18 cellular contexts compared by ENCODE assay signal in genomic region chr1:15958111-15958510, GRCh38. TPM values are rescaled to one million over a fixed set of nuclear protein-coding genes. Genes with fewer than 3 reads are reported as not detected.
DNase-seq lines count a peak whose midpoint lies in the region; ATAC-seq and TF ChIP-seq lines count a peak whose summit lies in the region.
"Had no signal": no experiment of that assay in that cellular context is flagged by ENCODE, and none has a peak within 500 bp of the region (broad histone marks: within the 10 kb centered on the region; RNA-seq: fewer than 3 reads in every experiment).

No MANE protein-coding gene starts in this region.

- POLR2A ChIA-PET in CD8-positive, alpha-beta T cell (lab: Charles Lee), result no interaction called here
- POLR2A ChIA-PET in RWPE1 (lab: Yijun Ruan, JAX; ENCODE audit: low non-redundant PET), result no interaction called here

- no peak overlapping the region for H3K4me3 ChIP-seq in CD8-positive, alpha-beta T cell (ENCODE audit: low read depth, low read length)
- H3K4me3 ChIP-seq: Peyer's patch had no signal

- H3K36me3 Mint-ChIP-seq in CD8-positive, alpha-beta T cell, result peaks cover 41% of the 10 kb centered on the region
- H3K36me3 Mint-ChIP-seq in dendritic cell treated with granulocyte-macrophage colony-stimulating factor and Interleukin-4, amounts not matched to agents 40 ng/mL and 50 ng/mL, for 4 days (ENCODE audit: low read depth), result peaks cover 54% of the 10 kb centered on the region
- H3K36me3 Mint-ChIP-seq in osteocyte (ENCODE audit: unreplicated experiment), result peaks cover 4% of the 10 kb centered on the region

- no peaks in the 10 kb centered on the region for H3K27me3 ChIP-seq in CD8-positive, alpha-beta T cell (ENCODE audit: insufficient read depth, low read length)
- H3K27me3 ChIP-seq: Peyer's patch had no signal

- intact Hi-C loops in CD8-positive, alpha-beta T cell (cut with DNase I, micrococcal nuclease), result no loop called here
- intact Hi-C loops in dendritic cell treated with granulocyte-macrophage colony-stimulating factor and Interleukin-4, amounts not matched to agents 40 ng/mL and 50 ng/mL, for 4 days (cut with micrococcal nuclease), result no loop called here

- DNase-seq in CD8-positive, alpha-beta T cell, result no peak
- DNase-seq in RWPE1 (ENCODE audit: low spot score) (no peak), osteocyte (ENCODE audit: extremely low spot score, unreplicated experiment) (no peak), AG08396 (ENCODE audit: low spot score) (no peak), SHP77 treated with DMSO at 0.1 percent for 48 hours (lab: John Stamatoyannopoulos, UW) (no peak)
- DNase-seq: foreskin melanocyte; NCI-H2029 treated with DMSO at 0.1 percent for 48 hours; nucleus accumbens; stimulated activated naive CD4-positive, alpha-beta T cell; T-helper 2 cell had no signal

- peaks cover 20% of the 10 kb centered on the region for H3K4me1 ChIP-seq in CD8-positive, alpha-beta T cell (ENCODE audit: insufficient read depth, low read length)

- no peaks in the 10 kb centered on the region for H3K9me3 ChIP-seq in CD8-positive, alpha-beta T cell (ENCODE audit: low read length)
- H3K9me3 ChIP-seq: Peyer's patch had no signal

- no peak overlapping the region for H3K4me3 Mint-ChIP-seq in CD8-positive, alpha-beta T cell
- no peak overlapping the region for H3K4me3 Mint-ChIP-seq in dendritic cell treated with granulocyte-macrophage colony-stimulating factor and Interleukin-4, amounts not matched to agents 40 ng/mL and 50 ng/mL, for 4 days
- no peak overlapping the region for H3K4me3 Mint-ChIP-seq in osteocyte (ENCODE audit: unreplicated experiment)

- no peak overlapping the region for H3K27ac ChIP-seq in CD8-positive, alpha-beta T cell (ENCODE audit: low read depth, low read length)
- peak overlapping the region; percentile 61 for H3K27ac ChIP-seq in RWPE1
- H3K27ac ChIP-seq: Peyer's patch had no signal

- H3K4me1 Mint-ChIP-seq in CD8-positive, alpha-beta T cell (ENCODE audit: low read depth), result peaks cover 53% of the 10 kb centered on the region
- peaks cover 64% of the 10 kb centered on the region for H3K4me1 Mint-ChIP-seq in dendritic cell treated with granulocyte-macrophage colony-stimulating factor and Interleukin-4, amounts not matched to agents 40 ng/mL and 50 ng/mL, for 4 days (ENCODE audit: low read depth)
- peaks cover 55% of the 10 kb centered on the region for H3K4me1 Mint-ChIP-seq in osteocyte (ENCODE audit: unreplicated experiment)

- CTCF ChIA-PET in CD8-positive, alpha-beta T cell (lab: Charles Lee), result interaction anchor here (1.9 kb wide), 1 partner anchor 143 kb away, joined by 5 read pairs; no protein-coding TSS in a partner anchor
- CTCF ChIA-PET in RWPE1 (lab: Yijun Ruan, JAX), result no interaction called here

- no peaks in the 10 kb centered on the region for H3K27me3 Mint-ChIP-seq in CD8-positive, alpha-beta T cell (ENCODE audit: low read depth)
- H3K27me3 Mint-ChIP-seq in dendritic cell treated with granulocyte-macrophage colony-stimulating factor and Interleukin-4, amounts not matched to agents 40 ng/mL and 50 ng/mL, for 4 days, result no peaks in the 10 kb centered on the region
- H3K27me3 Mint-ChIP-seq in osteocyte (ENCODE audit: unreplicated experiment), result no peaks in the 10 kb centered on the region

- TF ChIP-seq CTCF in CD8-positive, alpha-beta T cell (IDR thresholded peaks at IDR 0.05), result no peak
- TF ChIP-seq CTCF in RWPE1 (conservative IDR thresholded peaks at IDR 0.05; ENCODE audit: low read depth), result no peak
- no peak for TF ChIP-seq CTCF in osteocyte (IDR thresholded peaks at IDR 0.05)

- H3K9me3 Mint-ChIP-seq in CD8-positive, alpha-beta T cell, result no peaks in the 10 kb centered on the region
- H3K9me3 Mint-ChIP-seq in dendritic cell treated with granulocyte-macrophage colony-stimulating factor and Interleukin-4, amounts not matched to agents 40 ng/mL and 50 ng/mL, for 4 days, result no peaks in the 10 kb centered on the region
- no peaks in the 10 kb centered on the region for H3K9me3 Mint-ChIP-seq in osteocyte (ENCODE audit: unreplicated experiment)

- H3K36me3 ChIP-seq in CD8-positive, alpha-beta T cell (ENCODE audit: insufficient read depth, low read length), result no peaks in the 10 kb centered on the region

- H3K27ac Mint-ChIP-seq in CD8-positive, alpha-beta T cell, result peak overlapping the region; percentile 8
- H3K27ac Mint-ChIP-seq in dendritic cell treated with granulocyte-macrophage colony-stimulating factor and Interleukin-4, amounts not matched to agents 40 ng/mL and 50 ng/mL, for 4 days, result peak overlapping the region; percentile 63
- peak overlapping the region; percentile 73 for H3K27ac Mint-ChIP-seq in osteocyte (ENCODE audit: unreplicated experiment)

- no peak for ATAC-seq in CD8-positive, alpha-beta T cell
- ATAC-seq in HG03432 (IDR thresholded peaks at IDR 0.05; ENCODE audit: unreplicated experiment) (no peak), GM19395 (IDR thresholded peaks at IDR 0.05; ENCODE audit: unreplicated experiment) (no peak)

RNA-seq across cellular contexts. Expression of gene ZBTB17, which starts 17.8 kb away (rescaled TPM):
- 100 to 1,000 TPM; 106 to 115 TPM for total RNA-seq in CD8-positive, alpha-beta T cell
- total RNA-seq in osteocyte, result 34.7 and 37.2 TPM in 2 replicates

RNA-seq across cellular contexts. Expression of gene SRARP, which starts 45.9 kb away (rescaled TPM):
- total RNA-seq in CD8-positive, alpha-beta T cell, result not detected
- not detected in 2 replicates for total RNA-seq in osteocyte
- total RNA-seq: bronchial epithelial cell, HT1080, M059J, mesenteric fat pad, Peyer's patch had no signal

RNA-seq across cellular contexts. Expression of gene HSPB7, which starts 59.7 kb away (rescaled TPM):
- not detected for total RNA-seq in CD8-positive, alpha-beta T cell
- 3.4 and 4.2 TPM in 2 replicates for total RNA-seq in osteocyte
- total RNA-seq: bronchial epithelial cell, HT1080 had no signal

Comparison
In these comparisons a context has a peak if more than half of its experiments do, and no peak if none do; other contexts are left out.
1. H3K27ac Mint-ChIP-seq: peak in every context shown above with its lines; median percentile 73 in osteocyte; 63 in dendritic cell treated with granulocyte-macrophage colony-stimulating factor and Interleukin-4, amounts not matched to agents 40 ng/mL and 50 ng/mL, for 4 days; 8 in CD8-positive, alpha-beta T cell.